Comparison of ENCODE assay signal across 10 cellular contexts in the genomic region with DNA sequence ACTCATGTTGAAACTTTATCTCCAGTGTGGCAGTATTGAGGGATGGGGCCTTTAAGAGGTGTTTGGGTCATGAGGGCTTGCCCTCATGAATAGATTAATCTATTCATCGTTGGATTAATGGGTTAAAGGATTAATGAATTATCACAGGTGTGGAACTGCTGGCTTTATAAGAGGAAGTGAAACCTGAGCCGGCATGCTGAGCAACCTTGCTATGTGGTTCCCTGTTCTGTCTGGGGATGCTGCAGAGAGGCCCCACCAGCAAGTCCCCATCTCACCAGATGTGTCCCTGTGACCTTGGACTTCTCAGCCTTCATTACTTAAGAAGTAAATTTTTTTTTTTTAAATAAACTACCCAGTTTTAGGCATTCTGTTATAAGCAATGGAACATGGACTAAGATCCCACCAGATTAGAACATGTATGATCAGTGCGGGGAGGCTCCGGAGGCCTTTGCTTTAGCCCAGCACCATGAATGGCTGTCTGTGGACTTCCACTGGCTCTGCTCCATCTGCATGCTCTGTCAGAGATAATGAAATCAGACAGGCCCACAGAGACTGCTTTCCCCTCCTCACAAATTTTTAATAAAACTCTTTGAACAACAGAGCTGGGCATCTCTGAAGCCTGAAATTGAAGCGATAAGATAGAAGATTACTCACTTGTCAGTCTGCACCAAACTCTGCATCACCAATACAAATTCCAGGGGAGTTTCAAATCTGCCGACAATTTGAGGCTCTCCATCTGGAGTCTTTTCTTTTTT.
DNase-seq lines count a peak whose midpoint lies in the region; ATAC-seq and TF ChIP-seq lines count a peak whose summit lies in the region.
"Had no signal": no experiment of that assay in that cellular context is flagged by ENCODE, and none has a peak within 500 bp of the region (broad histone marks: within the 10 kb centered on the region; RNA-seq: fewer than 3 reads in every experiment).

No MANE protein-coding gene starts in this region.

- TF ChIP-seq POLR2A in GM18505 (IDR thresholded peaks at IDR 0.05; ENCODE audit: borderline replicate concordance, extremely low read depth, insufficient read depth, insufficient read length), result no peak

- DNase-seq in substantia nigra (lab: John Stamatoyannopoulos, UW) (no peak), T-helper 2 cell (no peak)
- DNase-seq in activated CD4-positive, alpha-beta T cell treated with anti-CD3 and anti-CD28 coated beads, Interleukin-2, amount 50 U/mL, for 1 hour, result no peak
- DNase-seq: activated CD8-positive, alpha-beta memory T cell treated with anti-CD3 and anti-CD28 coated beads, Interleukin-2, amount 50 U/mL, for 4 hours; sigmoid colon had no signal

- no peaks in the 10 kb centered on the region for H3K27me3 Mint-ChIP-seq in activated T-helper 17 cell treated with anti-CD3 and anti-CD28 coated beads, Interleukin-2, amount 50 U/mL, for 72 hours

- peaks cover 11% of the 10 kb centered on the region for H3K4me1 Mint-ChIP-seq in activated T-helper 17 cell treated with anti-CD3 and anti-CD28 coated beads, Interleukin-2, amount 50 U/mL, for 72 hours

- H3K9me3 Mint-ChIP-seq in activated T-helper 17 cell treated with anti-CD3 and anti-CD28 coated beads, Interleukin-2, amount 50 U/mL, for 72 hours, result peaks cover 6% of the 10 kb centered on the region

- ATAC-seq in GM18505 (IDR thresholded peaks at IDR 0.05; ENCODE audit: unreplicated experiment) (peak; percentile 96), GM21360 (IDR thresholded peaks at IDR 0.05; ENCODE audit: unreplicated experiment) (peak; percentile 97), HG03108 (IDR thresholded peaks at IDR 0.05; ENCODE audit: unreplicated experiment) (peak; percentile 95), SK-N-SH treated with all-trans-retinoic acid at 6 μM for 48 hours (peak; percentile 65)
- ATAC-seq in activated T-helper 17 cell treated with anti-CD3 and anti-CD28 coated beads, Interleukin-2, amount 50 U/mL, for 72 hours (replicated peaks), result no peak

- H3K36me3 Mint-ChIP-seq in activated T-helper 17 cell treated with anti-CD3 and anti-CD28 coated beads, Interleukin-2, amount 50 U/mL, for 72 hours (ENCODE audit: low read depth), result no peaks in the 10 kb centered on the region

- no peak overlapping the region for H3K4me3 Mint-ChIP-seq in activated T-helper 17 cell treated with anti-CD3 and anti-CD28 coated beads, Interleukin-2, amount 50 U/mL, for 72 hours

- no peak overlapping the region for H3K27ac ChIP-seq in substantia nigra (ENCODE audit: low read depth, low read length, poor library complexity, severe bottlenecking)
- H3K27ac ChIP-seq: sigmoid colon had no signal

- no peak overlapping the region for H3K27ac Mint-ChIP-seq in activated T-helper 17 cell treated with anti-CD3 and anti-CD28 coated beads, Interleukin-2, amount 50 U/mL, for 72 hours

TF ChIP-seq in SK-N-SH treated with all-trans-retinoic acid at 6 μM for 48 hours, 23 proteins besides CTCF, POLR2A, EP300 and RAD21:
- no peak for TF ChIP-seq ARNTL (CRISPR knock-in tag; IDR thresholded peaks at IDR 0.05; ENCODE audit: borderline replicate concordance, low read depth)
- peak; percentile 50 for TF ChIP-seq ISL1 (CRISPR knock-in tag; IDR thresholded peaks at IDR 0.05)
- TF ChIP-seq BACH2 (CRISPR knock-in tag; IDR thresholded peaks at IDR 0.05; ENCODE audit: borderline replicate concordance), result no peak
- no peak for TF ChIP-seq OSR1 (CRISPR knock-in tag; IDR thresholded peaks at IDR 0.05)
- 0 out of 2 replicates have a peak, but pooled peaks have one; percentile 41 for TF ChIP-seq TSHZ2 (CRISPR knock-in tag; IDR thresholded peaks at IDR 0.05)
